In the genomic region with DNA sequence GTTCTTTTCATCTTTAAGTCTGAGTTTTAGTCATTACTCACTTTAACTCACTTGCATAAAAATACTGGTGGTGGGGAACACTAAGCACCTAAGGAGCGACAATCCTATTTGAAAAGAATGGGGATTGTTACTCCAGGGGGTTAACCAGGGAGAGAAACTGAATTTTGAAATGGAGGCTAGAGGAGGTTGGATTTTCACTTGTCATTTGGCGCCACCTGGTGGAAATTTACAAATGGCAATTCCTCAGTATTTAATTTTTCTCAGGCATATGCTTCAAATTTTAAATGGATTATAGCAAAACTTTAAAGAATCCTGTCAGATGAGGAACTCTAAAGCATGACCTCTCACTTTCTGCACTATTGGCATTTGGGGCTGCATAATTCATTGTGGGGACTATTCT, we compare ENCODE assay signal across 8 cellular contexts. TPM values are rescaled to one million over a fixed set of nuclear protein-coding genes. Genes with fewer than 3 reads are reported as not detected.
DNase-seq lines count a peak whose midpoint lies in the region; ATAC-seq and TF ChIP-seq lines count a peak whose summit lies in the region.

No MANE protein-coding gene starts in this region.

- no peaks in the 10 kb centered on the region for H3K36me3 ChIP-seq in OCI-LY1 (ENCODE audit: insufficient read depth, low read length)
- no peaks in the 10 kb centered on the region for H3K36me3 ChIP-seq in trophoblast cell (ENCODE audit: control insufficient read depth in 1 of 2, insufficient read depth in 2 of 2, low read length in 2 of 2)

- H3K14ac ChIP-seq in trophoblast cell (ENCODE audit: low read length) = no peak overlapping the region

- POLR2A ChIA-PET in HEK293T (lab: Yijun Ruan, JAX) = no interaction called here

- H2AK5ac ChIP-seq in trophoblast cell (ENCODE audit: low read length) = no peak overlapping the region

- H3K4me3 ChIP-seq in OCI-LY1 (ENCODE audit: low read depth, low read length, poor library complexity, severe bottlenecking) (no peak overlapping the region), fibroblast of mammary gland (ENCODE audit: control insufficient read depth, low read depth, low read length) (no peak overlapping the region), trophoblast cell (ENCODE audit: low read depth, low read length) (no peak overlapping the region)

- CTCF ChIA-PET in HEK293T (lab: Yijun Ruan, JAX) = interaction anchor here (0.6 to 1.5 kb wide), 6 partner anchors 252 to 525 kb away, joined by 3 to 8 read pairs (median 4); no protein-coding TSS in a partner anchor

- H2AFZ ChIP-seq in OCI-LY1 (ENCODE audit: low read length) (no peak overlapping the region; the same call in 1 of the 2 replicates), trophoblast cell (ENCODE audit: insufficient read depth, low read length, poor library complexity) (no peak overlapping the region)

- no peak overlapping the region for H2BK12ac ChIP-seq in trophoblast cell (ENCODE audit: low read length)

- H3K27ac ChIP-seq in OCI-LY1 (ENCODE audit: low read depth, low read length, poor library complexity, severe bottlenecking) (no peak overlapping the region), trophoblast cell (ENCODE audit: low read depth, low read length) (no peak overlapping the region)

- peaks cover 6% of the 10 kb centered on the region for H3K79me1 ChIP-seq in trophoblast cell (ENCODE audit: low read length)

- H2BK5ac ChIP-seq in trophoblast cell (ENCODE audit: low read depth, low read length, poor library complexity) = no peak overlapping the region

- H4K20me1 ChIP-seq in OCI-LY1 (ENCODE audit: insufficient read depth, low read length) = no peaks in the 10 kb centered on the region

- no peak overlapping the region for H4K8ac ChIP-seq in trophoblast cell (ENCODE audit: low read depth, low read length)

- DNase-seq in Ammon's horn (ENCODE audit: low spot score) = peak; percentile 43
- DNase-seq in HEK293T (ENCODE audit: extremely low spot score) = peak; percentile 34
- peak; percentile 49 to 63 for DNase-seq in activated T-cell treated with anti-CD3 and anti-CD28 coated beads, Interleukin-2, amount 50 U/mL, for 48 hours
- peak; percentile 71 for DNase-seq in fibroblast of mammary gland (ENCODE audit: low read depth)
- peak; percentile 17 to 76 for DNase-seq in trophoblast cell
- DNase-seq in H4 (ENCODE audit: low spot score) = no peak

- H3K9ac ChIP-seq in OCI-LY1 (ENCODE audit: low read length) = no peak overlapping the region
- no peak overlapping the region for H3K9ac ChIP-seq in trophoblast cell (ENCODE audit: low read length)

- no peak overlapping the region for H3K4ac ChIP-seq in trophoblast cell (ENCODE audit: low read depth, low read length)

- H3K4me1 ChIP-seq in OCI-LY1 (ENCODE audit: insufficient read depth, low read length, severe bottlenecking) (peaks cover 27% of the 10 kb centered on the region), trophoblast cell (ENCODE audit: control insufficient read depth in 1 of 2, insufficient read depth in 2 of 2, low read length in 2 of 2) (no peaks in the 10 kb centered on the region)

- no peaks in the 10 kb centered on the region for H3K9me2 ChIP-seq in OCI-LY1 (ENCODE audit: low read depth, low read length)

- no peak overlapping the region for H4K91ac ChIP-seq in trophoblast cell (ENCODE audit: low read depth, low read length)

- H3K18ac ChIP-seq in trophoblast cell (ENCODE audit: low read length) = no peak overlapping the region

- H3K4me2 ChIP-seq in OCI-LY1 (ENCODE audit: low read length) (no peak overlapping the region), trophoblast cell (ENCODE audit: low read length) (no peak overlapping the region)

- H3F3A ChIP-seq in OCI-LY1 (ENCODE audit: insufficient read depth, low read length) = no peaks in the 10 kb centered on the region

- H3K79me2 ChIP-seq in OCI-LY1 (ENCODE audit: insufficient read depth, low read length) = peaks cover 3% of the 10 kb centered on the region; the same call in 1 of the 2 replicates
- H3K79me2 ChIP-seq in trophoblast cell (ENCODE audit: control insufficient read depth, insufficient read depth, low read length, poor library complexity) = no peaks in the 10 kb centered on the region

- no CpG with 5 or more reads among the region's 2 CpGs for WGBS in trophoblast cell (ENCODE audit: extremely low coverage, insufficient coverage, insufficient read length)

- H2BK120ac ChIP-seq in trophoblast cell (ENCODE audit: insufficient read depth, low read length, poor library complexity) = no peak overlapping the region

- H3K9me3 ChIP-seq in OCI-LY1 (ENCODE audit: low read length) (no peaks in the 10 kb centered on the region), trophoblast cell (ENCODE audit: insufficient read depth, low read depth, low read length) (no peaks in the 10 kb centered on the region)

- TF ChIP-seq CTCF in OCI-LY1 (IDR thresholded peaks at IDR 0.05; ENCODE audit: low read length) (peak; percentile 56), fibroblast of mammary gland (conservative IDR thresholded peaks at IDR 0.05; ENCODE audit: control insufficient read depth, insufficient read depth, low read depth, low read length) (peak; percentile 70)

- no peak overlapping the region for H3K23ac ChIP-seq in trophoblast cell (ENCODE audit: low read length)

- no peak overlapping the region for H4K12ac ChIP-seq in trophoblast cell (ENCODE audit: low read depth, low read length)

- ATAC-seq in HG03280 (IDR thresholded peaks at IDR 0.05; ENCODE audit: unreplicated experiment) = no peak

- no peaks in the 10 kb centered on the region for H3K27me3 ChIP-seq in OCI-LY1 (ENCODE audit: insufficient read depth, low read length)
- no peaks in the 10 kb centered on the region for H3K27me3 ChIP-seq in trophoblast cell (ENCODE audit: insufficient read depth, low read length)

TF ChIP-seq in HEK293T, 16 proteins besides CTCF, POLR2A, EP300 and RAD21:
- TF ChIP-seq PKNOX1 (IDR thresholded peaks at IDR 0.05) (no peak), LEF1 (IDR thresholded peaks at IDR 0.05; ENCODE audit: borderline replicate concordance) (no peak), ARNT (IDR thresholded peaks at IDR 0.05) (no peak), BHLHE40 (IDR thresholded peaks at IDR 0.05; ENCODE audit: borderline replicate concordance) (no peak), HDGF (IDR thresholded peaks at IDR 0.05; ENCODE audit: borderline replicate concordance) (no peak), ELF4 (IDR thresholded peaks at IDR 0.05) (no peak), ZNF384 (IDR thresholded peaks at IDR 0.05) (no peak), SUZ12 (IDR thresholded peaks at IDR 0.05) (no peak), NFRKB (IDR thresholded peaks at IDR 0.05) (no peak), FOXM1 (IDR thresholded peaks at IDR 0.05; ENCODE audit: borderline replicate concordance) (no peak), FOXK2 (IDR thresholded peaks at IDR 0.05) (no peak)

RNA-seq across cellular contexts. Expression of gene GEMIN8, which starts 2.7 kb away (rescaled TPM):
- polyA plus RNA-seq in trophoblast cell (2013) = 8.4 and 9.3 TPM in 2 replicates
- 7.7 and 8.4 TPM in 2 replicates for total RNA-seq in H4 (2014; rRNA removed; shearing (Covaris generic))
